Comparison of ENCODE assay signal across 1 cellular context in the genomic region with DNA sequence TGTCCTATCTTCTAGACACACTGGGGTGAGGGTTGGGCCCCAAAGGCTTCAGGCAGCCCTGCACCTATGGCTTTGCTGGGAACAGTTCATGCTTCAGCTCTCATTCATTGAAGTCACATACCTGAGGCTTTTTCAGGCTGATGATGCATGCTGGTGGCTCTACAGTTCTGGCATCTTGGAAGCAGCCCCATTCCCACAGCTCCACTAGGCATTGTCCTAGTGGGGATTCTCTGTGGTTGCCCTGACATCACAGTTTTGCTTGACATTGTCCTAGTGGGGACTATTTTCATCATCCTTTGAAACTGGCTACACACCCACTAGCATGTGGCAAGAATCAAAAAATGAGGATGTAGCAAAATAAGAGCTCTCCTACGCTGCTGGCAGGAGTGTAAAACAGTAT.
TF ChIP-seq lines count a peak whose summit lies in the region.

No MANE protein-coding gene starts in this region.

TF ChIP-seq in IMR-90, 13 proteins besides CTCF, POLR2A, EP300 and RAD21:
- TF ChIP-seq SMC3 (IDR thresholded peaks at IDR 0.05; ENCODE audit: low read depth, low read length) (no peak), CHD1 (IDR thresholded peaks at IDR 0.05; ENCODE audit: low read depth, low read length) (no peak)
- TF ChIP-seq, protein P1, sequence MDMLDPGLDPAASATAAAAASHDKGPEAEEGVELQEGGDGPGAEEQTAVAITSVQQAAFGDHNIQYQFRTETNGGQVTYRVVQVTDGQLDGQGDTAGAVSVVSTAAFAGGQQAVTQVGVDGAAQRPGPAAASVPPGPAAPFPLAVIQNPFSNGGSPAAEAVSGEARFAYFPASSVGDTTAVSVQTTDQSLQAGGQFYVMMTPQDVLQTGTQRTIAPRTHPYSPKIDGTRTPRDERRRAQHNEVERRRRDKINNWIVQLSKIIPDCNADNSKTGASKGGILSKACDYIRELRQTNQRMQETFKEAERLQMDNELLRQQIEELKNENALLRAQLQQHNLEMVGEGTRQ (IDR thresholded peaks at IDR 0.05; ENCODE audit: low read depth, low read length), result no peak
TF ChIP-seq in IMR-90: peak in this region for 0.
